In genomic region chr3:58350627-58351013, GRCh38 we compare ENCODE assay signal across 10 cellular contexts. TPM values are rescaled to one million over a fixed set of nuclear protein-coding genes. Genes with fewer than 3 reads are reported as not detected.
DNase-seq lines count a peak whose midpoint lies in the region; ATAC-seq and TF ChIP-seq lines count a peak whose summit lies in the region.
"Had no signal": no experiment of that assay in that cellular context is flagged by ENCODE, and none has a peak within 500 bp of the region (broad histone marks: within the 10 kb centered on the region; RNA-seq: fewer than 3 reads in every experiment).

No MANE protein-coding gene starts in this region.

- no peaks in the 10 kb centered on the region for H3K9me3 ChIP-seq in BLaER1
- no peaks in the 10 kb centered on the region for H3K9me3 ChIP-seq in SU-DHL-6 (ENCODE audit: insufficient read depth, low read length)

- ATAC-seq in HG02588 (IDR thresholded peaks at IDR 0.05; ENCODE audit: unreplicated experiment) = no peak
- no peak for ATAC-seq in HG03457 (IDR thresholded peaks at IDR 0.05; ENCODE audit: unreplicated experiment)

- peaks cover 96% of the 10 kb centered on the region for H3K4me1 ChIP-seq in BLaER1

- DNase-seq in HCEC 1CT (peak; percentile 32), immature natural killer cell (no peak), glutamatergic neuron (no peak), G401 (ENCODE audit: low spot score) (no peak)
- DNase-seq: GOT3 had no signal

- peak overlapping the region; percentile 74 to 92 (median 85) for H3K27ac Mint-ChIP-seq in immature natural killer cell
- no peak overlapping the region for H3K27ac Mint-ChIP-seq in glutamatergic neuron (ENCODE audit: unreplicated experiment)

- H3K4me3 ChIP-seq in BLaER1 = peak overlapping the region; percentile 56
- peak overlapping the region; percentile 31 for H3K4me3 ChIP-seq in SU-DHL-6 (ENCODE audit: insufficient read depth, low read length, poor library complexity, severe bottlenecking)
- H3K4me3 ChIP-seq: skin epidermis had no signal

- H3K9me3 Mint-ChIP-seq in immature natural killer cell (no peaks in the 10 kb centered on the region), glutamatergic neuron (ENCODE audit: unreplicated experiment) (no peaks in the 10 kb centered on the region)

- H3K27ac ChIP-seq in BLaER1 (peak overlapping the region; percentile 97), SU-DHL-6 (ENCODE audit: low read depth, low read length) (peak overlapping the region; percentile 98)

- peak overlapping the region; percentile 81 for H3K9ac ChIP-seq in BLaER1
- peak overlapping the region; percentile 64 for H3K9ac ChIP-seq in SU-DHL-6 (ENCODE audit: low read length)

- H3K79me2 ChIP-seq in SU-DHL-6 (ENCODE audit: insufficient read depth, low read length) = peaks cover 74% of the 10 kb centered on the region

- TF ChIP-seq CTCF in SU-DHL-6 (IDR thresholded peaks at IDR 0.05; ENCODE audit: insufficient read depth, low read length, poor library complexity, severe bottlenecking) (no peak), glutamatergic neuron (IDR thresholded peaks at IDR 0.05; ENCODE audit: partially characterized antibody, unreplicated experiment) (no peak)

- H3K27me3 ChIP-seq in BLaER1 (no peaks in the 10 kb centered on the region), SU-DHL-6 (ENCODE audit: low read length) (no peaks in the 10 kb centered on the region)

- H3K36me3 Mint-ChIP-seq in immature natural killer cell = no peaks in the 10 kb centered on the region
- no peaks in the 10 kb centered on the region for H3K36me3 Mint-ChIP-seq in glutamatergic neuron (ENCODE audit: unreplicated experiment)

- peak overlapping the region; percentile 92 for H3K4me2 ChIP-seq in BLaER1
- peak overlapping the region; percentile 81 for H3K4me2 ChIP-seq in SU-DHL-6 (ENCODE audit: low read depth, low read length, poor library complexity, severe bottlenecking)

- in situ Hi-C loops in G401 (cut with HindIII; ENCODE audit: low sequenced_read_pairs) = no loop called here

- H3K9me2 ChIP-seq in SU-DHL-6 (replicated peaks; ENCODE audit: insufficient read depth, low read length) = no peaks in the 10 kb centered on the region

- H3K4me3 Mint-ChIP-seq in immature natural killer cell (peak overlapping the region in 4 of 5 donors; percentile 66 to 73 (median 70)), glutamatergic neuron (ENCODE audit: unreplicated experiment) (no peak overlapping the region)

- H3K27me3 Mint-ChIP-seq in immature natural killer cell (ENCODE audit: low read depth in 3 of 3) (peaks cover 0 to 4% (median 3%) of the 10 kb centered on the region in 3 donors), glutamatergic neuron (ENCODE audit: unreplicated experiment) (peaks cover 1% of the 10 kb centered on the region)

- H3K4me1 Mint-ChIP-seq in immature natural killer cell (peaks cover 85 to 87% of the 10 kb centered on the region in 2 donors), glutamatergic neuron (ENCODE audit: low read depth, unreplicated experiment) (no peaks in the 10 kb centered on the region)

- H2AFZ ChIP-seq in SU-DHL-6 (ENCODE audit: low read depth, low read length, severe bottlenecking) = no peak overlapping the region

- no peaks in the 10 kb centered on the region for H4K20me1 ChIP-seq in BLaER1
- no peaks in the 10 kb centered on the region for H4K20me1 ChIP-seq in SU-DHL-6 (ENCODE audit: low read depth, low read length)

- peaks cover 93% of the 10 kb centered on the region for H3F3A ChIP-seq in SU-DHL-6 (ENCODE audit: insufficient read depth)

- H3K36me3 ChIP-seq in BLaER1 = peaks cover 13% of the 10 kb centered on the region
- H3K36me3 ChIP-seq in SU-DHL-6 (ENCODE audit: low read length) = no peaks in the 10 kb centered on the region

RNA-seq across cellular contexts. Expression of gene PXK, which starts 17.9 kb away (rescaled TPM):
- 10 to 100 TPM; 30.3 to 47.5 (median 32.2) TPM for polyA plus RNA-seq in immature natural killer cell
- total RNA-seq in glutamatergic neuron (ENCODE audit: unreplicated experiment) = 14.0 TPM
- total RNA-seq in G401 (2014; rRNA removed; shearing (Covaris generic)) = 17.0 and 18.4 TPM in 2 replicates

RNA-seq across cellular contexts. Expression of gene HTD2, which starts 44.3 kb away (rescaled TPM):
- polyA plus RNA-seq in immature natural killer cell = 10 to 100 TPM; 12.1 to 27.0 (median 15.0) TPM
- 7.4 TPM for total RNA-seq in glutamatergic neuron (ENCODE audit: unreplicated experiment)
- total RNA-seq in G401 (2014; rRNA removed; shearing (Covaris generic)) = 7.3 and 19.6 TPM in 2 replicates

RNA-seq across cellular contexts. Expression of gene RPP14, which starts 44.6 kb away (rescaled TPM):
- polyA plus RNA-seq in immature natural killer cell = 1 to 10 TPM; 2.7 to 7.4 (median 3.2) TPM
- total RNA-seq in glutamatergic neuron (ENCODE audit: unreplicated experiment) = 18.4 TPM
- 17.0 and 25.1 TPM in 2 replicates for total RNA-seq in G401 (2014; rRNA removed; shearing (Covaris generic))
